1 cellular context compared by ENCODE assay signal in the genomic region with DNA sequence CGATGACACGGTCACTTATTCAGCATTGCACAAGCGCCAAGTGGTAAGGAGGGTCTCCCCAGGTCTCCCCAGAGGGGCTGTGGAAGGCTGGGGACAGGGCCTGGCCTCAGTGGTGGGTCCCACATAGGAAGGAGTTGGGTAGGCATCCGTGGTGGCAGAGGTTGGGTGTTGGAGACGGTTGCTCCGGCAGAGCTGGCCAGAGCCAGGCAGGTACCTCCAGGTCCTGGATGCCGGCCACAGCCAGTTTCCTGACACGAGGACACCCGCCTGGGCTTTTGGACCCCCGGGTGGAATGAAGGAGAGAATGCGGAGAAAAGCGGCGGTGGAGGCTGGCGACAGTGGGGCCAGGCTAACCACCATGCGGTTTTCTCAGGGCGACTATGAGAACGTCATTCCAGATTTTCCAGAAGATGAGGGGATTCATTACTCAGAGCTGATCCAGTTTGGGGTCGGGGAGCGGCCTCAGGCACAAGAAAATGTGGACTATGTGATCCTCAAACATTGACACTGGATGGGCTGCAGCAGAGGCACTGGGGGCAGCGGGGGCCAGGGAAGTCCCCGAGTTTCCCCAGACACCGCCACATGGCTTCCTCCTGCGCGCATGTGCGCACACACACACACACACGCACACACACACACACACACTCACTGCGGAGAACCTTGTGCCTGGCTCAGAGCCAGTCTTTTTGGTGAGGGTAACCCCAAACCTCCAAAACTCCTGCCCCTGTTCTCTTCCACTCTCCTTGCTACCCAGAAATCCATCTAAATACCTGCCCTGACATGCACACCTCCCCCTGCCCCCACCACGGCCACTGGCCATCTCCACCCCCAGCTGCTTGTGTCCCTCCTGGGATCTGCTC.
TF ChIP-seq lines count a peak whose summit lies in the region.

No MANE protein-coding gene starts in this region.

TF ChIP-seq in H1, 55 proteins besides CTCF, POLR2A, EP300 and RAD21:
- no peak for TF ChIP-seq YY1 (IDR thresholded peaks at IDR 0.05; ENCODE audit: low read depth, low read length)
- TF ChIP-seq, protein P1, sequence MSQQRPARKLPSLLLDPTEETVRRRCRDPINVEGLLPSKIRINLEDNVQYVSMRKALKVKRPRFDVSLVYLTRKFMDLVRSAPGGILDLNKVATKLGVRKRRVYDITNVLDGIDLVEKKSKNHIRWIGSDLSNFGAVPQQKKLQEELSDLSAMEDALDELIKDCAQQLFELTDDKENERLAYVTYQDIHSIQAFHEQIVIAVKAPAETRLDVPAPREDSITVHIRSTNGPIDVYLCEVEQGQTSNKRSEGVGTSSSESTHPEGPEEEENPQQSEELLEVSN (IDR thresholded peaks at IDR 0.05), result no peak
- no peak for TF ChIP-seq SIX5 (IDR thresholded peaks at IDR 0.05; ENCODE audit: low read depth, low read length)
- TF ChIP-seq TEAD4 (IDR thresholded peaks at IDR 0.05; ENCODE audit: low read depth, low read length), result no peak
- TF ChIP-seq POLR2AphosphoS5 (IDR thresholded peaks at IDR 0.05; ENCODE audit: low read depth, low read length), result no peak
- no peak for TF ChIP-seq RXRA (IDR thresholded peaks at IDR 0.05; ENCODE audit: insufficient read depth, low read depth, low read length)
